Comparison of ENCODE assay signal across 2 cellular contexts in genomic region chr3:41446316-41446715, GRCh38.
DNase-seq lines count a peak whose midpoint lies in the region; ATAC-seq, FAIRE-seq and TF ChIP-seq lines count a peak whose summit lies in the region.
"Not testable (repeated sequence)": the region's sequence is repeated elsewhere in the genome, so short reads cannot be mapped to it uniquely, and the experiment has no call there.

No MANE protein-coding gene starts in this region.

- not testable (repeated sequence) for H2AFZ ChIP-seq in K562 (ENCODE audit: low read depth, low read length)

- TF ChIP-seq CTCF in HEK293 (tag by site-specific recombination; IDR thresholded peaks at IDR 0.05); K562 (IDR thresholded peaks at IDR 0.05 in 2 of 3, conservative IDR thresholded peaks at IDR 0.05 in 1 of 3; ENCODE audit: insufficient read depth in 2 of 3, low read depth in 1 of 3, low read length in 3 of 3): not testable (repeated sequence)

- CTCF ChIA-PET in HEK293 (lab: Yijun Ruan, JAX); K562 (lab: Yijun Ruan, JAX; ENCODE audit: low intra/inter-chr PET ratio): not testable (repeated sequence)

- WGBS in K562 (ENCODE audit: insufficient coverage, low coverage, missing lambda C conversion rate), result 11% methylated on average over 2 of the region's 3 CpGs

- not testable (repeated sequence) for TF ChIP-seq POLR2A in K562 (conservative IDR thresholded peaks at IDR 0.05)

- H4K20me1 ChIP-seq in K562 (replicated peaks; ENCODE audit: control insufficient read depth, insufficient read depth, low read length), result not testable (repeated sequence)

- H3K9ac ChIP-seq in K562 (ENCODE audit: insufficient read depth in 1 of 2, low read depth in 2 of 2, low read length in 2 of 2), result not testable (repeated sequence)

- H3K9me1 ChIP-seq in K562 (ENCODE audit: control insufficient read depth, insufficient read depth, low read length), result not testable (repeated sequence)

- not testable (repeated sequence) for H3K79me2 ChIP-seq in K562 (ENCODE audit: control insufficient read depth, insufficient read depth, low read length)

- H3K4me3 ChIP-seq in HEK293 (ENCODE audit: low read depth, low read length); K562: not testable (repeated sequence)

- TF ChIP-seq RAD21 in K562 (CRISPR knock-in tag; conservative IDR thresholded peaks at IDR 0.05 in 1 of 2, IDR thresholded peaks at IDR 0.05 in 1 of 2), result not testable (repeated sequence)

- not testable (repeated sequence) for H3K9me3 ChIP-seq in HEK293 (ENCODE audit: control insufficient read depth, insufficient read depth, low read depth, low read length); K562 (replicated peaks; ENCODE audit: control insufficient read depth, insufficient read depth, low read depth, low read length)

- TF ChIP-seq EP300 in K562 (IDR thresholded peaks at IDR 0.05; ENCODE audit: low read length), result not testable (repeated sequence)

- ATAC-seq in K562, result not testable (repeated sequence)

- not testable (repeated sequence) for FAIRE-seq in K562 (lab: Jason Lieb, UNC)

- not testable (repeated sequence) for H3K4me1 ChIP-seq in HEK293 (ENCODE audit: control insufficient read depth, insufficient read depth, low read length); K562 (replicated peaks in 1 of 2; ENCODE audit: control insufficient read depth in 2 of 2, insufficient read depth in 2 of 2, low read length in 2 of 2)

- H3K4me2 ChIP-seq in K562 (ENCODE audit: insufficient read depth, low read length), result not testable (repeated sequence)

- not testable (repeated sequence) for H3K27me3 ChIP-seq in K562 (ENCODE audit: control insufficient read depth in 2 of 2, insufficient read depth in 2 of 2, low read length in 2 of 2)

- POLR2A ChIA-PET in HEK293 (lab: Yijun Ruan, JAX); K562 (lab: Yijun Ruan, JAX): not testable (repeated sequence)

- not testable (repeated sequence) for H3K27ac ChIP-seq in HEK293 (ENCODE audit: extremely low read depth, low read depth, low read length); K562 (ENCODE audit: extremely low read depth, low read depth, low read length)

- DNase-seq in K562 (ENCODE audit: extremely low read depth in 1 of 4, low spot score in 3 of 4), result not testable (repeated sequence)

- in situ Hi-C loops in K562 (cut with MboI), result not testable (repeated sequence)

- intact Hi-C loops in K562 (cut with micrococcal nuclease), result not testable (repeated sequence)

- not testable (repeated sequence) for BruUV-seq in K562 (replicated peaks; lab: Mats Ljungman, UMichigan)

- H3K36me3 ChIP-seq in HEK293 (ENCODE audit: control insufficient read depth in 2 of 2, insufficient read depth in 1 of 2, low read length in 2 of 2); K562 (ENCODE audit: control insufficient read depth, insufficient read depth, low read length): not testable (repeated sequence)

TF ChIP-seq in HEK293, 187 proteins besides CTCF, POLR2A, EP300 and RAD21:
- TF ChIP-seq ZNF146 (tag by site-specific recombination; IDR thresholded peaks at IDR 0.05), result peak; percentile 56; the same call in 1 of the 2 replicates
TF ChIP-seq in HEK293: peak in this region for 1; not testable (repeated sequence) for 186.

TF ChIP-seq in K562, 482 proteins besides CTCF, POLR2A, EP300 and RAD21:
- peak; percentile 40 for TF ChIP-seq NFIX (CRISPR knock-in tag; IDR thresholded peaks at IDR 0.05; ENCODE audit: low read depth)
- peak; percentile 73 for TF ChIP-seq NFIC (IDR thresholded peaks at IDR 0.05)
